Comparison of ENCODE assay signal across 8 cellular contexts in the genomic region with DNA sequence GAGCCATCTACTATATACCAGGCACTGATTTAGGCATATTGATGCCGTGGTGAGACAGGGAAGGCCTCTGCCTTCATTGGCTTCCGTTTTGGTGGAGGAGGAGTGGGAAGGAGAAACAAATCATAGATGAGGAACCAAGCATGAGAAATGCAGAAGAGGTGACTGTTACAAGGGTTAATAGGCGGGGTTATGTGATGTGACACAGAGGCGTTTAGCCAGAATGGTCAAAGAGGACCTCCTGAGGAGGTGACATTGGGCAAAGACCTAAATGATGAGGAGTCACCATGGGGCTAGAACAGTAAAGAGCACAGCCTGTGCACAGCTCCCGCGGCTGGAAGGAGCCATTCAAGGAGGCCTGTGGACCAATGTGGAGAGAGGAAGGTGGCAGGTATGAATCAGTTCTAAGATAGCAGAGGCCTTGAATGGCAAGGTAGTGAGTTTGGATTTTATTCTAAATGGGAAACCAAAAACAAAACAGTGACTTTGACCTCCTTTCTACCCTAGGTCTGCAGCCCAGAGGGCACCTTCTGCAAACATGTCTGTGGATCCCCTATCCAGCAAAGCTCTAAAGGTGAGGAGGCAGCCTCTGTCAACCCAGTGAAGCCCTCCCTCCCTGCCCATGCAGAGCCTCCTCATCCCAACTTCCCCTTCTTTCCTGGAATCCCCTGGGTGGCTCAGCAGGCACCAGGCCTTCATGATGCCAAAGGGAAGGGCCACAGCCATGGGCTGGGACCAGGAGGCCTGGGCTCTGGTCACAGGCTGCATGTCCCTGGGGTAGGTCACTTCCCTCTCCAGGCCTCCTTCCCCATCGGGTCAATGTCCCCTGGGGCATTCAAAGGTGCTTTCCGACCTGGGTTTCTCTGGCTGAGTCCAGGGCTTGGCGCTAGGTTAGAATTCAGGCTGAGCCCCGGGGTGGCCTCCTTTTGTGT. TPM values are rescaled to one million over a fixed set of nuclear protein-coding genes. Genes with fewer than 3 reads are reported as not detected.
DNase-seq lines count a peak whose midpoint lies in the region; ATAC-seq and TF ChIP-seq lines count a peak whose summit lies in the region.

No MANE protein-coding gene starts in this region.

- no peaks in the 10 kb centered on the region for H3K27me3 ChIP-seq in WERI-Rb-1 (ENCODE audit: insufficient read depth, low read depth, severe bottlenecking)

- in situ Hi-C loops in astrocyte of the cerebellum (cut with HindIII; ENCODE audit: low sequenced_read_pairs) (no loop called here), G401 (cut with HindIII; ENCODE audit: low sequenced_read_pairs) (no loop called here)

- peaks cover 4% of the 10 kb centered on the region for H3K36me3 Mint-ChIP-seq in nephron (ENCODE audit: low read depth)

- peaks cover 25% of the 10 kb centered on the region for H3K4me1 Mint-ChIP-seq in nephron

- peak overlapping the region; percentile 14 for H3K4me3 ChIP-seq in astrocyte of the cerebellum (ENCODE audit: low read depth, low read length)
- H3K4me3 ChIP-seq in WERI-Rb-1 (ENCODE audit: low read depth, low read length), result no peak overlapping the region

- H3K27ac ChIP-seq in WERI-Rb-1, result no peak overlapping the region

- H3K27ac Mint-ChIP-seq in nephron, result peak overlapping the region in 1 of 3 experiments; percentile 14

- H3K36me3 ChIP-seq in WERI-Rb-1, result no peaks in the 10 kb centered on the region; the same call in 1 of the 2 replicates

- peak; percentile 24 for ATAC-seq in HG03175 (IDR thresholded peaks at IDR 0.05; ENCODE audit: unreplicated experiment)

- H3K4me3 Mint-ChIP-seq in nephron, result peak overlapping the region; percentile 2 to 61 (median 38)

- DNase-seq in CD1c-positive myeloid dendritic cell (ENCODE audit: extremely low spot score) (peak; percentile 95), astrocyte of the cerebellum (ENCODE audit: low read depth) (no peak), DMS114 treated with DMSO at 0.1 percent for 48 hours (lab: John Stamatoyannopoulos, UW; ENCODE audit: unreplicated experiment) (no peak), G401 (ENCODE audit: low spot score) (no peak), T1000 (lab: John Stamatoyannopoulos, UW) (no peak), WERI-Rb-1 (no peak)

- H3K27me3 Mint-ChIP-seq in nephron (ENCODE audit: low read depth), result peaks cover 24% of the 10 kb centered on the region

- H3K9me3 ChIP-seq in WERI-Rb-1 (ENCODE audit: severe bottlenecking), result no peaks in the 10 kb centered on the region

- TF ChIP-seq CTCF in astrocyte of the cerebellum (IDR thresholded peaks at IDR 0.05; ENCODE audit: low read depth, low read length, missing control alignments) (no peak), nephron (IDR thresholded peaks at IDR 0.05; ENCODE audit: unreplicated experiment in 3 of 3) (no peak), WERI-Rb-1 (IDR thresholded peaks at IDR 0.05; ENCODE audit: low read depth, low read length) (no peak)

- no peaks in the 10 kb centered on the region for H3K9me3 Mint-ChIP-seq in nephron

RNA-seq across cellular contexts. Expression of a gene that starts 11.8 kb away (rescaled TPM):
- 10.5 and 11.9 TPM in 2 replicates for total RNA-seq in G401 (2014; rRNA removed; shearing (Covaris generic))

RNA-seq across cellular contexts. Expression of a gene that starts 32.0 kb away (rescaled TPM):
- 11.4 TPM in 2 replicates for total RNA-seq in G401 (2014; rRNA removed; shearing (Covaris generic))

RNA-seq across cellular contexts. Expression of a gene that starts 59.2 kb away (rescaled TPM):
- 16.2 and 20.5 TPM in 2 replicates for total RNA-seq in G401 (2014; rRNA removed; shearing (Covaris generic))
